1 cellular context compared by ENCODE assay signal in genomic region chr17:57552114-57552601, GRCh38.
TF ChIP-seq lines count a peak whose summit lies in the region.

No MANE protein-coding gene starts in this region.

TF ChIP-seq in GM12878, 131 proteins besides CTCF, POLR2A, EP300 and RAD21 (continued from another document and continues in another):
- TF ChIP-seq ZBTB33 (IDR thresholded peaks at IDR 0.05) (no peak), ZNF384 (IDR thresholded peaks at IDR 0.05; ENCODE audit: borderline replicate concordance, low read depth, low read length) (no peak), SMAD1 (IDR thresholded peaks at IDR 0.05; ENCODE audit: low read depth, partially characterized antibody) (no peak), CBX5 (IDR thresholded peaks at IDR 0.05; ENCODE audit: low read depth) (0 out of 2 replicates have a peak, but pooled peaks have one; percentile 47), RCOR1 (conservative IDR thresholded peaks at IDR 0.05; ENCODE audit: low read depth, low read length) (no peak), ZBED1 (IDR thresholded peaks at IDR 0.05; ENCODE audit: borderline replicate concordance) (no peak), MTA2 (IDR thresholded peaks at IDR 0.05; ENCODE audit: low read depth) (no peak), SMAD5 (IDR thresholded peaks at IDR 0.05; ENCODE audit: low read depth) (no peak), POLR2AphosphoS2 (IDR thresholded peaks at IDR 0.05; ENCODE audit: low read depth, low read length) (no peak), BCL3 (IDR thresholded peaks at IDR 0.05; ENCODE audit: borderline replicate concordance, insufficient read depth, low read depth, low read length, poor library complexity, severe bottlenecking) (no peak), PAX5 (IDR thresholded peaks at IDR 0.05; ENCODE audit: borderline replicate concordance, low read depth, low read length) (no peak), ZNF274 (IDR thresholded peaks at IDR 0.05; ENCODE audit: insufficient read depth, insufficient read length) (no peak), PBX3 (IDR thresholded peaks at IDR 0.05; ENCODE audit: insufficient replicate concordance, low read depth, low read length) (no peak), MYC (IDR thresholded peaks at IDR 0.05; ENCODE audit: insufficient read depth, insufficient read length, insufficient replicate concordance, low read length, severe bottlenecking) (no peak), SIX5 (IDR thresholded peaks at IDR 0.05; ENCODE audit: low read depth, low read length, severe bottlenecking) (no peak), PAX8 (IDR thresholded peaks at IDR 0.05) (no peak), SMC3 (IDR thresholded peaks at IDR 0.05; ENCODE audit: borderline replicate concordance, low read length) (peak; percentile 40; the same call in 1 of the 2 replicates), TCF3 (IDR thresholded peaks at IDR 0.05; ENCODE audit: borderline replicate concordance, insufficient read depth, low read depth, low read length) (no peak; the same call in 1 of the 2 replicates), EZH2 (IDR thresholded peaks at IDR 0.05; ENCODE audit: borderline replicate concordance, control insufficient read depth, low read depth, low read length) (no peak), CREB1 (IDR thresholded peaks at IDR 0.05; ENCODE audit: low read depth) (peak; percentile 50; the same call in 1 of the 2 replicates), RUNX3 (IDR thresholded peaks at IDR 0.05; ENCODE audit: low read length) (0 out of 2 replicates have a peak, but pooled peaks have one; percentile 32), CUX1 (IDR thresholded peaks at IDR 0.05; ENCODE audit: insufficient replicate concordance, low read depth, low read length) (no peak), SMARCA5 (IDR thresholded peaks at IDR 0.05) (no peak), MEF2A (IDR thresholded peaks at IDR 0.05; ENCODE audit: insufficient read depth, low read depth, low read length) (no peak), ZBTB4 (CRISPR knock-in tag; IDR thresholded peaks at IDR 0.05) (no peak), POLR2AphosphoS5 (IDR thresholded peaks at IDR 0.05; ENCODE audit: low read length) (0 out of 2 replicates have a peak, but pooled peaks have one; percentile 68), ZNF24 (IDR thresholded peaks at IDR 0.05) (no peak), CEBPB (IDR thresholded peaks at IDR 0.05; ENCODE audit: borderline replicate concordance in 1 of 2, low read depth in 2 of 2, low read length in 2 of 2) (no peak), BMI1 (IDR thresholded peaks at IDR 0.05; ENCODE audit: borderline replicate concordance) (no peak), GATAD2B (conservative IDR thresholded peaks at IDR 0.05; ENCODE audit: low read depth) (no peak), MLLT1 (IDR thresholded peaks at IDR 0.05) (no peak), NFYA (IDR thresholded peaks at IDR 0.05; ENCODE audit: borderline replicate concordance, low read depth, low read length) (no peak), BCLAF1 (IDR thresholded peaks at IDR 0.05) (no peak), CHD4 (IDR thresholded peaks at IDR 0.05) (no peak), HDGF (IDR thresholded peaks at IDR 0.05) (no peak), USF1 (IDR thresholded peaks at IDR 0.05; ENCODE audit: borderline replicate concordance, extremely low read length, insufficient read depth, low read depth, low read length) (no peak), CBX3 (IDR thresholded peaks at IDR 0.05; ENCODE audit: borderline replicate concordance, low read depth) (no peak), IKZF1 (conservative IDR thresholded peaks at IDR 0.05) (no peak), JUNB (IDR thresholded peaks at IDR 0.05) (no peak), HCFC1 (IDR thresholded peaks at IDR 0.05; ENCODE audit: low read length) (no peak), ZNF217 (IDR thresholded peaks at IDR 0.05) (no peak), CHD2 (IDR thresholded peaks at IDR 0.05; ENCODE audit: borderline replicate concordance, low read depth, low read length) (no peak), SUZ12 (IDR thresholded peaks at IDR 0.05; ENCODE audit: unreplicated experiment) (no peak), ZSCAN29 (IDR thresholded peaks at IDR 0.05) (no peak), EGR1 (IDR thresholded peaks at IDR 0.05; ENCODE audit: borderline replicate concordance in 1 of 2, low read depth in 2 of 2, low read length in 2 of 2) (no peak), RB1 (IDR thresholded peaks at IDR 0.05; ENCODE audit: borderline replicate concordance) (no peak)
